In the genomic region with DNA sequence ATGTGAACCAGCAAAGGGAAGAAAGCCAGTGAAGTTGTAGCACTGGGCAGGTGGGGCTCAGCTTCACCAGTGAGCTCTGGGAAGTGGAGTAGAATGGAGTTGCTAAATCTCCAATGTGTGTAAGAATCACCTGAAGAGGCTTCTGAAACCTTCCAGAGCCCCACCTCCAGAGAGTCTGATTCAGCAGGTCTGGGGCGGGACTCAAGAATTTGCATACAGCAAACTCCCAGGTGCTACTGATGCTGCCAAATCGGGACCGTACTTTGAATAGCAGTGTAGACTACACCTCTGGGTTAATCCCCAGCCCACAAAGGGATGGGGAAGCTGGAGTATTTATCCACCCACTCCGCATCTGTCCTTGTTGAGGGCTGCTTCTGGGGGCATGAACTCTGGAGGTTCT, we compare ENCODE assay signal across 29 cellular contexts.
"Had no signal": no experiment of that assay in that cellular context is flagged by ENCODE, and none has a peak within 500 bp of the region (broad histone marks: within the 10 kb centered on the region; RNA-seq: fewer than 3 reads in every experiment).

No MANE protein-coding gene starts in this region.

- H3K4me1 Mint-ChIP-seq: activated CD4-positive, alpha-beta T cell treated with anti-CD3 and anti-CD28 coated beads for 36 hours; activated CD4-positive, alpha-beta T cell treated with anti-CD3 and anti-CD28 coated beads, Interleukin-2, amount 10 ng/mL, durations not matched to agents 7 days and 5 days; activated naive CD4-positive, alpha-beta T cell treated with anti-CD3 and anti-CD28 coated beads, Interleukin-2, amount 10 ng/mL, durations not matched to agents 7 days and 5 days; activated naive CD8-positive, alpha-beta T cell treated with anti-CD3 and anti-CD28 coated beads, Interleukin-2, amount 50 U/mL, for 24 hours had no signal

- H3K27ac ChIP-seq: KMS-11, PC-9, SJCRH30, SK-N-MC had no signal

- H3K4me2 ChIP-seq: KMS-11, PC-9 had no signal

- H3K27me3 Mint-ChIP-seq: activated CD4-positive, alpha-beta T cell treated with anti-CD3 and anti-CD28 coated beads, Interleukin-2, amount 10 ng/mL, durations not matched to agents 7 days and 5 days; activated naive CD4-positive, alpha-beta T cell treated with anti-CD3 and anti-CD28 coated beads, Interleukin-2, amount 10 ng/mL, durations not matched to agents 7 days and 5 days had no signal

- H3K36me3 ChIP-seq: SJCRH30 had no signal

- H3K9me3 ChIP-seq: SJCRH30 had no signal

- H3K9me3 Mint-ChIP-seq: activated CD4-positive, alpha-beta T cell treated with anti-CD3 and anti-CD28 coated beads, Interleukin-2, amount 10 ng/mL, durations not matched to agents 7 days and 5 days; activated naive CD4-positive, alpha-beta T cell treated with anti-CD3 and anti-CD28 coated beads, Interleukin-2, amount 10 ng/mL, durations not matched to agents 7 days and 5 days; activated naive CD8-positive, alpha-beta T cell treated with anti-CD3 and anti-CD28 coated beads, Interleukin-2, amount 50 U/mL, for 24 hours; activated T-cell treated with anti-CD3 and anti-CD28 coated beads, Interleukin-2, amount 50 U/mL, for 24 hours; activated T-helper 2 cell treated with anti-CD3 and anti-CD28 coated beads, Interferon-gamma antibody, Interleukin-2, Interleukin-4, amounts not matched to agents 10 μg/mL and 5 μg/mL and 100 μg/mL, durations not matched to agents 14 hours and 24 hours and 36 hours; T-helper 1 cell treated with Interleukin-12 subunit alpha and Interleukin-12 subunit beta and Interleukin-4 antibody, amounts not matched to agents 30 μg/mL and 1 μg/mL, for 36 hours; T-helper 2 cell treated with Interferon-gamma antibody and Interleukin-4, amounts not matched to agents 5 μg/mL and 100 μg/mL, for 36 hours had no signal

- H3K4me3 ChIP-seq: PC-9, SJCRH30, SK-N-MC had no signal

- H3K27ac Mint-ChIP-seq: activated CD4-positive, alpha-beta T cell treated with anti-CD3 and anti-CD28 coated beads for 36 hours; activated CD4-positive, alpha-beta T cell treated with anti-CD3 and anti-CD28 coated beads, Interleukin-2, amount 10 ng/mL, durations not matched to agents 7 days and 5 days; activated CD8-positive, alpha-beta T cell treated with anti-CD3 and anti-CD28 coated beads, Interleukin-2, amount 10 ng/mL, durations not matched to agents 7 days and 5 days; activated naive CD4-positive, alpha-beta T cell treated with anti-CD3 and anti-CD28 coated beads, Interleukin-2, amount 10 ng/mL, durations not matched to agents 7 days and 5 days; activated naive CD8-positive, alpha-beta T cell; activated naive CD8-positive, alpha-beta T cell treated with anti-CD3 and anti-CD28 coated beads, Interleukin-2, amount 50 U/mL, for 24 hours; activated T-cell treated with anti-CD3 and anti-CD28 coated beads, Interleukin-2, amount 50 U/mL, for 24 hours; activated T-helper 2 cell treated with anti-CD3 and anti-CD28 coated beads, Interferon-gamma antibody, Interleukin-2, Interleukin-4, amounts not matched to agents 10 μg/mL and 5 μg/mL and 100 μg/mL, durations not matched to agents 14 hours and 24 hours and 36 hours; T-helper 1 cell treated with Interleukin-12 subunit alpha and Interleukin-12 subunit beta and Interleukin-4 antibody, amounts not matched to agents 30 μg/mL and 1 μg/mL, for 36 hours; T-helper 2 cell treated with Interferon-gamma antibody and Interleukin-4, amounts not matched to agents 5 μg/mL and 100 μg/mL, for 36 hours had no signal

- H3K4me1 ChIP-seq: SJCRH30 had no signal

- H3K36me3 Mint-ChIP-seq: activated naive CD4-positive, alpha-beta T cell treated with anti-CD3 and anti-CD28 coated beads, Interleukin-2, amount 10 ng/mL, durations not matched to agents 7 days and 5 days; activated naive CD8-positive, alpha-beta T cell; brain had no signal

- H3K9ac ChIP-seq: KMS-11 had no signal

- H2AFZ ChIP-seq: PC-9 had no signal

- H3K4me3 Mint-ChIP-seq: activated CD4-positive, alpha-beta T cell treated with anti-CD3 and anti-CD28 coated beads for 36 hours; activated CD4-positive, alpha-beta T cell treated with anti-CD3 and anti-CD28 coated beads, Interleukin-2, amount 10 ng/mL, durations not matched to agents 7 days and 5 days; activated CD8-positive, alpha-beta T cell treated with anti-CD3 and anti-CD28 coated beads, Interleukin-2, amount 10 ng/mL, durations not matched to agents 7 days and 5 days; activated naive CD4-positive, alpha-beta T cell treated with anti-CD3 and anti-CD28 coated beads, Interleukin-2, amount 10 ng/mL, durations not matched to agents 7 days and 5 days; activated naive CD8-positive, alpha-beta T cell; activated naive CD8-positive, alpha-beta T cell treated with anti-CD3 and anti-CD28 coated beads, Interleukin-2, amount 50 U/mL, for 24 hours; activated T-cell treated with anti-CD3 and anti-CD28 coated beads, Interleukin-2, amount 50 U/mL, for 24 hours; brain; T-helper 1 cell treated with Interleukin-12 subunit alpha and Interleukin-12 subunit beta and Interleukin-4 antibody, amounts not matched to agents 30 μg/mL and 1 μg/mL, for 36 hours; T-helper 2 cell treated with Interferon-gamma antibody and Interleukin-4, amounts not matched to agents 5 μg/mL and 100 μg/mL, for 36 hours had no signal

- DNase-seq: activated CD4-positive, alpha-beta T cell treated with anti-CD3 and anti-CD28 coated beads for 36 hours; activated CD4-positive, alpha-beta T cell treated with anti-CD3 and anti-CD28 coated beads, Interleukin-2, amount 10 ng/mL, durations not matched to agents 7 days and 5 days; activated CD4-positive, alpha-beta T cell treated with anti-CD3 and anti-CD28 coated beads, Interleukin-2, amount 50 U/mL, for 48 hours; activated CD8-positive, alpha-beta T cell treated with anti-CD3 and anti-CD28 coated beads, Interleukin-2, amount 10 ng/mL, durations not matched to agents 7 days and 5 days; activated naive CD4-positive, alpha-beta T cell treated with anti-CD3 and anti-CD28 coated beads, Interleukin-2, amount 10 ng/mL, durations not matched to agents 7 days and 5 days; activated naive CD8-positive, alpha-beta T cell treated with anti-CD3 and anti-CD28 coated beads, Interleukin-2, amount 50 U/mL, for 24 hours; activated T-cell treated with anti-CD3 and anti-CD28 coated beads, Interleukin-2, amount 50 U/mL, for 24 hours; anterior cingulate cortex; caudate nucleus; cerebellar nuclear complex; NCI-H1105; NCI-H1417 treated with DMSO at 0.1 percent for 48 hours; NCI-H187 treated with DMSO at 0.1 percent for 48 hours; NCI-H2081 treated with DMSO at 0.1 percent for 48 hours; NCI-H2171; NCI-H446; NCI-H510A treated with DMSO at 0.1 percent for 48 hours; NK-92 treated with Interleukin-12 subunit alpha and Interleukin-12 subunit beta, amount 100 ng/mL, for 24 hours; PC-9; Right ventricle myocardium superior; SJCRH30 had no signal

- ATAC-seq: activated CD4-positive, alpha-beta T cell treated with anti-CD3 and anti-CD28 coated beads for 36 hours; activated CD4-positive, CD25-positive, alpha-beta regulatory T cell treated with anti-CD3 and anti-CD28 coated beads, Interleukin-2, amount 50 U/mL, for 24 hours; activated CD8-positive, alpha-beta T cell treated with anti-CD3 and anti-CD28 coated beads, Interleukin-2, amount 10 ng/mL, durations not matched to agents 7 days and 5 days; activated naive CD8-positive, alpha-beta T cell treated with anti-CD3 and anti-CD28 coated beads, Interleukin-2, amount 50 U/mL, for 24 hours had no signal
